ENCODE assay signal across 1 cellular context in genomic region chr17:30906101-30906911, GRCh38.
TF ChIP-seq lines count a peak whose summit lies in the region.

Gene TEFM, minus strand, starts transcription at chr17:30906238. Its CDS starts 40 bp downstream, at chr17:30906198.

TF ChIP-seq in GM12878, 131 proteins besides CTCF, POLR2A, EP300 and RAD21 (continued from another document and continues in another):
- no peak for TF ChIP-seq ZBTB4 (CRISPR knock-in tag; IDR thresholded peaks at IDR 0.05)
- no peak for TF ChIP-seq SUPT20H (IDR thresholded peaks at IDR 0.05; ENCODE audit: borderline replicate concordance, control insufficient read depth, low read depth, low read length)
- no peak for TF ChIP-seq HDAC2 (IDR thresholded peaks at IDR 0.05)
- no peak for TF ChIP-seq REST (IDR thresholded peaks at IDR 0.05; ENCODE audit: low read depth, low read length)
- no peak for TF ChIP-seq CEBPB (IDR thresholded peaks at IDR 0.05; ENCODE audit: borderline replicate concordance in 1 of 2, low read depth in 2 of 2, low read length in 2 of 2)
- TF ChIP-seq NR2F1 (conservative IDR thresholded peaks at IDR 0.05), result peak; percentile 82
- TF ChIP-seq TARDBP (IDR thresholded peaks at IDR 0.05; ENCODE audit: borderline replicate concordance), result no peak; the same call in 1 of the 2 replicates
- no peak for TF ChIP-seq FOXM1 (IDR thresholded peaks at IDR 0.05; ENCODE audit: low read depth, low read length)
- TF ChIP-seq, protein P1, sequence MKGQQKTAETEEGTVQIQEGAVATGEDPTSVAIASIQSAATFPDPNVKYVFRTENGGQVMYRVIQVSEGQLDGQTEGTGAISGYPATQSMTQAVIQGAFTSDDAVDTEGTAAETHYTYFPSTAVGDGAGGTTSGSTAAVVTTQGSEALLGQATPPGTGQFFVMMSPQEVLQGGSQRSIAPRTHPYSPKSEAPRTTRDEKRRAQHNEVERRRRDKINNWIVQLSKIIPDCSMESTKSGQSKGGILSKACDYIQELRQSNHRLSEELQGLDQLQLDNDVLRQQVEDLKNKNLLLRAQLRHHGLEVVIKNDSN (IDR thresholded peaks at IDR 0.05; ENCODE audit: borderline replicate concordance, extremely low read length, insufficient read depth, low read depth, low read length), result no peak
- peak; percentile 85 for TF ChIP-seq NBN (IDR thresholded peaks at IDR 0.05)
- TF ChIP-seq, protein P2, sequence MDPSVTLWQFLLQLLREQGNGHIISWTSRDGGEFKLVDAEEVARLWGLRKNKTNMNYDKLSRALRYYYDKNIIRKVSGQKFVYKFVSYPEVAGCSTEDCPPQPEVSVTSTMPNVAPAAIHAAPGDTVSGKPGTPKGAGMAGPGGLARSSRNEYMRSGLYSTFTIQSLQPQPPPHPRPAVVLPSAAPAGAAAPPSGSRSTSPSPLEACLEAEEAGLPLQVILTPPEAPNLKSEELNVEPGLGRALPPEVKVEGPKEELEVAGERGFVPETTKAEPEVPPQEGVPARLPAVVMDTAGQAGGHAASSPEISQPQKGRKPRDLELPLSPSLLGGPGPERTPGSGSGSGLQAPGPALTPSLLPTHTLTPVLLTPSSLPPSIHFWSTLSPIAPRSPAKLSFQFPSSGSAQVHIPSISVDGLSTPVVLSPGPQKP (IDR thresholded peaks at IDR 0.05; ENCODE audit: low read depth, low read length), result peak; percentile 89
- no peak for TF ChIP-seq ZBED1 (IDR thresholded peaks at IDR 0.05; ENCODE audit: borderline replicate concordance)
- TF ChIP-seq SMC3 (IDR thresholded peaks at IDR 0.05; ENCODE audit: borderline replicate concordance, low read length), result no peak; the same call in 1 of the 2 replicates
- TF ChIP-seq, protein P3, sequence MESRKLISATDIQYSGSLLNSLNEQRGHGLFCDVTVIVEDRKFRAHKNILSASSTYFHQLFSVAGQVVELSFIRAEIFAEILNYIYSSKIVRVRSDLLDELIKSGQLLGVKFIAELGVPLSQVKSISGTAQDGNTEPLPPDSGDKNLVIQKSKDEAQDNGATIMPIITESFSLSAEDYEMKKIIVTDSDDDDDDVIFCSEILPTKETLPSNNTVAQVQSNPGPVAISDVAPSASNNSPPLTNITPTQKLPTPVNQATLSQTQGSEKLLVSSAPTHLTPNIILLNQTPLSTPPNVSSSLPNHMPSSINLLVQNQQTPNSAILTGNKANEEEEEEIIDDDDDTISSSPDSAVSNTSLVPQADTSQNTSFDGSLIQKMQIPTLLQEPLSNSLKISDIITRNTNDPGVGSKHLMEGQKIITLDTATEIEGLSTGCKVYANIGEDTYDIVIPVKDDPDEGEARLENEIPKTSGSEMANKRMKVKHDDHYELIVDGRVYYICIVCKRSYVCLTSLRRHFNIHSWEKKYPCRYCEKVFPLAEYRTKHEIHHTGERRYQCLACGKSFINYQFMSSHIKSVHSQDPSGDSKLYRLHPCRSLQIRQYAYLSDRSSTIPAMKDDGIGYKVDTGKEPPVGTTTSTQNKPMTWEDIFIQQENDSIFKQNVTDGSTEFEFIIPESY (IDR thresholded peaks at IDR 0.05), result 0 out of 2 replicates have a peak, but pooled peaks have one; percentile 31
- 0 out of 2 replicates have a peak, but pooled peaks have one; percentile 30 for TF ChIP-seq TBL1XR1 (IDR thresholded peaks at IDR 0.05; ENCODE audit: low read depth, low read length)
- no peak for TF ChIP-seq BMI1 (IDR thresholded peaks at IDR 0.05; ENCODE audit: borderline replicate concordance)
- no peak; the same call in 1 of the 2 replicates for TF ChIP-seq ZNF217 (IDR thresholded peaks at IDR 0.05)
- 0 out of 2 replicates have a peak, but pooled peaks have one; percentile 55 for TF ChIP-seq MEF2A (IDR thresholded peaks at IDR 0.05; ENCODE audit: insufficient read depth, low read depth, low read length)
- TF ChIP-seq RFX5 (IDR thresholded peaks at IDR 0.05; ENCODE audit: low read depth, low read length), result peak; percentile 46; the same call in 1 of the 2 replicates
- TF ChIP-seq GABPA (IDR thresholded peaks at IDR 0.05; ENCODE audit: low read depth), result peak; percentile 98
- no peak for TF ChIP-seq MTA3 (IDR thresholded peaks at IDR 0.05; ENCODE audit: borderline replicate concordance, low read length)
- peak; percentile 91 for TF ChIP-seq POU2F2 (IDR thresholded peaks at IDR 0.05; ENCODE audit: borderline replicate concordance, low read depth, low read length)
- TF ChIP-seq EGR1 (IDR thresholded peaks at IDR 0.05; ENCODE audit: borderline replicate concordance in 1 of 2, low read depth in 2 of 2, low read length in 2 of 2), result peak; percentile 54 to 65; a peak in 2 of 3 replicates
- TF ChIP-seq NFIC (IDR thresholded peaks at IDR 0.05; ENCODE audit: low read depth, low read length), result 0 out of 2 replicates have a peak, but pooled peaks have one; percentile 30
- TF ChIP-seq HDAC6 (IDR thresholded peaks at IDR 0.05; ENCODE audit: unreplicated experiment), result no peak
- no peak for TF ChIP-seq MTA2 (IDR thresholded peaks at IDR 0.05; ENCODE audit: low read depth)
- TF ChIP-seq EZH2 (IDR thresholded peaks at IDR 0.05; ENCODE audit: borderline replicate concordance, control insufficient read depth, low read depth, low read length), result no peak
- TF ChIP-seq CBX3 (IDR thresholded peaks at IDR 0.05; ENCODE audit: borderline replicate concordance, low read depth), result no peak
- peak; percentile 19; the same call in 1 of the 2 replicates for TF ChIP-seq SPI1 (IDR thresholded peaks at IDR 0.05; ENCODE audit: borderline replicate concordance, insufficient read depth, low read depth, low read length)
- TF ChIP-seq SMARCA5 (IDR thresholded peaks at IDR 0.05), result peak; percentile 96
- no peak for TF ChIP-seq ZNF274 (IDR thresholded peaks at IDR 0.05; ENCODE audit: insufficient read depth, insufficient read length)
- TF ChIP-seq, protein P4, sequence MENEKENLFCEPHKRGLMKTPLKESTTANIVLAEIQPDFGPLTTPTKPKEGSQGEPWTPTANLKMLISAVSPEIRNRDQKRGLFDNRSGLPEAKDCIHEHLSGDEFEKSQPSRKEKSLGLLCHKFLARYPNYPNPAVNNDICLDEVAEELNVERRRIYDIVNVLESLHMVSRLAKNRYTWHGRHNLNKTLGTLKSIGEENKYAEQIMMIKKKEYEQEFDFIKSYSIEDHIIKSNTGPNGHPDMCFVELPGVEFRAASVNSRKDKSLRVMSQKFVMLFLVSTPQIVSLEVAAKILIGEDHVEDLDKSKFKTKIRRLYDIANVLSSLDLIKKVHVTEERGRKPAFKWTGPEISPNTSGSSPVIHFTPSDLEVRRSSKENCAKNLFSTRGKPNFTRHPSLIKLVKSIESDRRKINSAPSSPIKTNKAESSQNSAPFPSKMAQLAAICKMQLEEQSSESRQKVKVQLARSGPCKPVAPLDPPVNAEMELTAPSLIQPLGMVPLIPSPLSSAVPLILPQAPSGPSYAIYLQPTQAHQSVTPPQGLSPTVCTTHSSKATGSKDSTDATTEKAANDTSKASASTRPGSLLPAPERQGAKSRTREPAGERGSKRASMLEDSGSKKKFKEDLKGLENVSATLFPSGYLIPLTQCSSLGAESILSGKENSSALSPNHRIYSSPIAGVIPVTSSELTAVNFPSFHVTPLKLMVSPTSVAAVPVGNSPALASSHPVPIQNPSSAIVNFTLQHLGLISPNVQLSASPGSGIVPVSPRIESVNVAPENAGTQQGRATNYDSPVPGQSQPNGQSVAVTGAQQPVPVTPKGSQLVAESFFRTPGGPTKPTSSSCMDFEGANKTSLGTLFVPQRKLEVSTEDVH (IDR thresholded peaks at IDR 0.05; ENCODE audit: low read depth, partially characterized antibody), result peak; percentile 78
- TF ChIP-seq, protein P5, sequence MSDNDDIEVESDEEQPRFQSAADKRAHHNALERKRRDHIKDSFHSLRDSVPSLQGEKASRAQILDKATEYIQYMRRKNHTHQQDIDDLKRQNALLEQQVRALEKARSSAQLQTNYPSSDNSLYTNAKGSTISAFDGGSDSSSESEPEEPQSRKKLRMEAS (IDR thresholded peaks at IDR 0.05; ENCODE audit: low read depth, low read length), result peak; percentile 64
- TF ChIP-seq ESRRA (IDR thresholded peaks at IDR 0.05; ENCODE audit: low read length), result no peak
- no peak for TF ChIP-seq USF2 (IDR thresholded peaks at IDR 0.05; ENCODE audit: borderline replicate concordance, low read depth, low read length)
- peak in 1 of 2 experiments; percentile 21; a peak in 1 of 4 replicates for TF ChIP-seq ETV6 (conservative IDR thresholded peaks at IDR 0.05 in 1 of 2, IDR thresholded peaks at IDR 0.05 in 1 of 2; ENCODE audit: borderline replicate concordance in 1 of 2, low read depth in 1 of 2)
- no peak for TF ChIP-seq RELA (IDR thresholded peaks at IDR 0.05; ENCODE audit: borderline replicate concordance, partially characterized antibody)
- TF ChIP-seq SP1 (IDR thresholded peaks at IDR 0.05; ENCODE audit: low read depth, low read length), result peak; percentile 66
- TF ChIP-seq SMAD1 (IDR thresholded peaks at IDR 0.05; ENCODE audit: low read depth, partially characterized antibody), result peak; percentile 49
- TF ChIP-seq LARP7 (IDR thresholded peaks at IDR 0.05), result peak; percentile 83
- no peak for TF ChIP-seq PRDM15 (CRISPR knock-in tag; IDR thresholded peaks at IDR 0.05)
- TF ChIP-seq CBX5 (IDR thresholded peaks at IDR 0.05; ENCODE audit: low read depth), result peak; percentile 97
- peak; percentile 62 for TF ChIP-seq CHD2 (IDR thresholded peaks at IDR 0.05; ENCODE audit: borderline replicate concordance, low read depth, low read length)
- TF ChIP-seq RCOR1 (conservative IDR thresholded peaks at IDR 0.05; ENCODE audit: low read depth, low read length), result no peak
- peak; percentile 37; the same call in 1 of the 2 replicates for TF ChIP-seq ATF7 (IDR thresholded peaks at IDR 0.05; ENCODE audit: low read depth)
